8 cellular contexts compared by ENCODE assay signal in genomic region chr1:112715264-112716053, GRCh38. TPM values are rescaled to one million over a fixed set of nuclear protein-coding genes. Genes with fewer than 3 reads are reported as not detected.
A peak's percentile ranks its signal among the peaks of the same experiment; 100 is the strongest.
DNase-seq lines count a peak whose midpoint lies in the region; ATAC-seq and TF ChIP-seq lines count a peak whose summit lies in the region.

TSS of gene PPM1J (minus strand) at chr1:112715332. CDS start at chr1:112715301, 31 bp downstream.

- peaks cover 20% of the 10 kb centered on the region for H3K4me1 Mint-ChIP-seq in chondrocyte (ENCODE audit: low read depth)

- no peaks in the 10 kb centered on the region for H3K9me3 Mint-ChIP-seq in chondrocyte (ENCODE audit: low read depth)

- H3K36me3 Mint-ChIP-seq in chondrocyte (ENCODE audit: low read depth): no peaks in the 10 kb centered on the region

- TF ChIP-seq CTCF in AG09319 (IDR thresholded peaks at IDR 0.05; ENCODE audit: low read depth, low read length) (no peak), chondrocyte (IDR thresholded peaks at IDR 0.05) (no peak)

- peaks cover 3% of the 10 kb centered on the region for H3K27me3 Mint-ChIP-seq in chondrocyte (ENCODE audit: low read depth)

- DNase-seq in AG09319 (ENCODE audit: extremely low read depth, low read depth): peak; percentile 70
- peak; percentile 57 for DNase-seq in NCI-H345 treated with DMSO at 0.1 percent for 48 hours (lab: John Stamatoyannopoulos, UW; ENCODE audit: unreplicated experiment)
- peak; percentile 94 for DNase-seq in activated CD4-positive, alpha-beta T cell treated with anti-CD3 and anti-CD28 coated beads for 1 hour
- peak; percentile 96 for DNase-seq in chondrocyte (ENCODE audit: low spot score)
- DNase-seq in kidney glomerular epithelial cell (lab: John Stamatoyannopoulos, UW): peak; percentile 92
- peak; percentile 97 for DNase-seq in stimulated activated CD4-positive, alpha-beta T cell treated with anti-CD3 and anti-CD28 coated beads, Interleukin-15, amount 100 ng/mL, for 24 hours

- H3K4me3 Mint-ChIP-seq in chondrocyte (ENCODE audit: unreplicated experiment): peak within 1 kb of the TSS; percentile 81

- H3K27ac Mint-ChIP-seq in chondrocyte (ENCODE audit: unreplicated experiment): peak within 1 kb of the TSS; percentile 85

- ATAC-seq in GM18873 (IDR thresholded peaks at IDR 0.05; ENCODE audit: low FRiP score, unreplicated experiment): peak; percentile 70
- ATAC-seq in HG03135 (IDR thresholded peaks at IDR 0.05; ENCODE audit: unreplicated experiment): peak; percentile 77

RNA-seq across cellular contexts. Expression of gene PPM1J, which starts in this region (rescaled TPM):
- total RNA-seq in chondrocyte: 0.59 to 0.87 TPM (median 0.85 TPM) in 3 replicates

Comparison
In these comparisons a context has a peak if more than half of its experiments do, and no peak if none do; other contexts are left out.
1. Peak in every context shown above with its lines: DNase-seq and ATAC-seq.
2. Peak in DNase-seq in chondrocyte; RNA of the gene not detected or under 1 TPM.